20 cellular contexts compared by ENCODE assay signal in genomic region chr4:99863804-99864203, GRCh38. TPM values are rescaled to one million over a fixed set of nuclear protein-coding genes. Genes with fewer than 3 reads are reported as not detected.
DNase-seq lines count a peak whose midpoint lies in the region; ATAC-seq and TF ChIP-seq lines count a peak whose summit lies in the region.
"Had no signal": no experiment of that assay in that cellular context is flagged by ENCODE, and none has a peak within 500 bp of the region (broad histone marks: within the 10 kb centered on the region; RNA-seq: fewer than 3 reads in every experiment).

No MANE protein-coding gene starts in this region.

- WGBS in gastroesophageal sphincter (ENCODE audit: low coverage in 1 of 2), 2 donors = 25 to 31% methylated on average over 3 of the region's 3 CpGs

- in situ Hi-C loops in astrocyte of the spinal cord (cut with HindIII; ENCODE audit: low sequenced_read_pairs) = no loop called here

- CTCF ChIA-PET in HEK293 (lab: Yijun Ruan, JAX) = interaction anchor here (0.6 kb wide), 1 partner anchor 19 kb away, joined by 4 read pairs; no protein-coding TSS in a partner anchor

- peak; percentile 23 for DNase-seq in A172 (ENCODE audit: low spot score)
- DNase-seq in astrocyte of the spinal cord (ENCODE audit: low read depth, low spot score) = peak; percentile 18
- no peak for DNase-seq in NCI-H774 (lab: John Stamatoyannopoulos, UW)
- no peak for DNase-seq in AG08395 (ENCODE audit: low spot score)
- no peak for DNase-seq in pons (ENCODE audit: low spot score)
- DNase-seq in NCI-H446 treated with DMSO at 0.1 percent for 48 hours (lab: John Stamatoyannopoulos, UW) = no peak
- DNase-seq: activated CD4-positive, alpha-beta T cell treated with anti-CD3 and anti-CD28 coated beads, Interleukin-2, amount 50 U/mL, for 48 hours; activated T-cell treated with anti-CD3 and anti-CD28 coated beads, Interleukin-2, amount 50 U/mL, for 4 hours; Caco-2; heart left ventricle; islet precursor cell; Kasumi-1; NCI-H146; NCI-H524 treated with DMSO at 0.1 percent for 48 hours; nucleus accumbens; OCI-M1; stimulated activated naive B cell treated with anti-CD40 and anti-IgM and Interleukin-4, amounts not matched to agents 10 μg/mL and 1 μg/mL and 100 μg/mL, for 72 hours had no signal

- TF ChIP-seq CTCF in HEK293 (tag by site-specific recombination; IDR thresholded peaks at IDR 0.05) = no peak
- no peak for TF ChIP-seq CTCF in astrocyte of the spinal cord (IDR thresholded peaks at IDR 0.05; ENCODE audit: low read depth, low read length)
- TF ChIP-seq CTCF in gastroesophageal sphincter (IDR thresholded peaks at IDR 0.05) = no peak

- TF ChIP-seq EP300 in gastroesophageal sphincter (IDR thresholded peaks at IDR 0.05) = no peak

- no peak overlapping the region for H3K27ac ChIP-seq in HEK293 (ENCODE audit: extremely low read depth, low read depth, low read length)
- peak overlapping the region in 3 of 4 donors; percentile 28 to 36 (median 30) for H3K27ac ChIP-seq in gastroesophageal sphincter
- H3K27ac ChIP-seq: heart left ventricle, SK-N-MC had no signal

- H3K9me3 ChIP-seq in HEK293 (ENCODE audit: control insufficient read depth, insufficient read depth, low read depth, low read length) (no peaks in the 10 kb centered on the region), gastroesophageal sphincter (no peaks in the 10 kb centered on the region)
- H3K9me3 ChIP-seq: Caco-2, heart left ventricle had no signal

- H3K4me3 ChIP-seq in HEK293 (ENCODE audit: low read depth, low read length) = no peak overlapping the region
- no peak overlapping the region for H3K4me3 ChIP-seq in astrocyte of the spinal cord (ENCODE audit: low read depth, low read length)
- H3K4me3 ChIP-seq in gastroesophageal sphincter = no peak overlapping the region
- H3K4me3 ChIP-seq: heart left ventricle, SK-N-MC had no signal

- POLR2A ChIA-PET in HEK293 (lab: Yijun Ruan, JAX) = interaction anchor here (0.6 to 1.2 kb wide), 2 partner anchors 10 to 83 kb away, joined by 3 read pairs; partner anchors contain the start of gene DNAJB14

- no peak for ATAC-seq in gastroesophageal sphincter
- ATAC-seq: activated T-cell treated with anti-CD3 and anti-CD28 coated beads, Interleukin-2, amount 50 U/mL, for 4 hours; heart left ventricle; stimulated activated naive B cell treated with anti-CD40 and anti-IgM and Interleukin-4, amounts not matched to agents 10 μg/mL and 1 μg/mL and 100 μg/mL, for 72 hours had no signal

- no peak for TF ChIP-seq POLR2A in gastroesophageal sphincter (IDR thresholded peaks at IDR 0.05)

- H3K36me3 ChIP-seq in HEK293 (ENCODE audit: control insufficient read depth in 2 of 2, insufficient read depth in 1 of 2, low read length in 2 of 2) = no peaks in the 10 kb centered on the region
- H3K36me3 ChIP-seq in gastroesophageal sphincter = no peaks in the 10 kb centered on the region

- H3K4me1 ChIP-seq in HEK293 (ENCODE audit: control insufficient read depth, insufficient read depth, low read length) (no peaks in the 10 kb centered on the region), gastroesophageal sphincter (peaks cover 0 to 13% (median 7%) of the 10 kb centered on the region in 3 donors)
- H3K4me1 ChIP-seq: Caco-2 had no signal

- no peaks in the 10 kb centered on the region for H3K27me3 ChIP-seq in gastroesophageal sphincter

TF ChIP-seq in HEK293, 187 proteins besides CTCF, POLR2A, EP300 and RAD21 (continues in another document):
- no peak for TF ChIP-seq KLF16 (tag by site-specific recombination; IDR thresholded peaks at IDR 0.05)
- no peak for TF ChIP-seq ZNF48 (tag by site-specific recombination; IDR thresholded peaks at IDR 0.05)
- TF ChIP-seq ZNF692 (tag by site-specific recombination; IDR thresholded peaks at IDR 0.05) = no peak
- TF ChIP-seq ZNF24 (tag by site-specific recombination; IDR thresholded peaks at IDR 0.05) = no peak
- no peak for TF ChIP-seq ZNF157 (tag by site-specific recombination; IDR thresholded peaks at IDR 0.05)
- no peak for TF ChIP-seq ZNF645 (tag by site-specific recombination; IDR thresholded peaks at IDR 0.05)
- TF ChIP-seq TSHZ1 (tag by site-specific recombination; IDR thresholded peaks at IDR 0.05; ENCODE audit: borderline replicate concordance) = no peak
- no peak for TF ChIP-seq KLF1 (tag by site-specific recombination; IDR thresholded peaks at IDR 0.05)
- TF ChIP-seq ZNF544 (tag by site-specific recombination; IDR thresholded peaks at IDR 0.05) = no peak
- no peak for TF ChIP-seq ZNF596 (tag by site-specific recombination; IDR thresholded peaks at IDR 0.05)
- TF ChIP-seq ZNF701 (tag by site-specific recombination; IDR thresholded peaks at IDR 0.05) = no peak
- no peak for TF ChIP-seq ZNF350 (tag by site-specific recombination; IDR thresholded peaks at IDR 0.05)
- no peak for TF ChIP-seq ELK4 (IDR thresholded peaks at IDR 0.05; ENCODE audit: borderline replicate concordance, low read depth, low read length)
- peak; percentile 44; the same call in 1 of the 2 replicates for TF ChIP-seq KLF10 (tag by site-specific recombination; IDR thresholded peaks at IDR 0.05)
- no peak for TF ChIP-seq ZNF266 (tag by site-specific recombination; IDR thresholded peaks at IDR 0.05; ENCODE audit: low read depth)
- no peak for TF ChIP-seq ZNF514 (tag by site-specific recombination; IDR thresholded peaks at IDR 0.05)
- 0 out of 2 replicates have a peak, but pooled peaks have one; percentile 44 for TF ChIP-seq KLF17 (tag by site-specific recombination; IDR thresholded peaks at IDR 0.05)
- TF ChIP-seq OSR2 (tag by site-specific recombination; IDR thresholded peaks at IDR 0.05) = peak; percentile 89

RNA-seq across cellular contexts. Expression of gene LAMTOR3, which starts 30.4 kb away (rescaled TPM):
- total RNA-seq in A172 (2014; rRNA removed; shearing (Covaris generic)) = 59.8 and 65.9 TPM in 2 replicates
- 10 to 100 TPM; 34.5 to 64.8 (median 53.1) TPM for total RNA-seq in gastroesophageal sphincter

RNA-seq across cellular contexts. Expression of gene DAPP1, which starts 47.2 kb away (rescaled TPM):
- not detected in 2 replicates for total RNA-seq in A172 (2014; rRNA removed; shearing (Covaris generic))
- 1 to 10 TPM in 3 of 4 donors, under 1 TPM in 1; 0.73 to 6.3 (median 1.8) TPM for total RNA-seq in gastroesophageal sphincter
- total RNA-seq: Caco-2 had no signal

Comparison
In these comparisons a context has a peak if more than half of its experiments do, and no peak if none do; other contexts are left out.
1. DNase-seq: peak in A172 (single experiment) and astrocyte of the spinal cord (single experiment); none in NCI-H774 (single experiment), AG08395 (single experiment), pons (single experiment) and NCI-H446 treated with DMSO at 0.1 percent for 48 hours (single experiment).